1 cellular context compared by ENCODE assay signal in genomic region chr11:111358038-111359001, GRCh38.
TF ChIP-seq lines count a peak whose summit lies in the region.

No MANE protein-coding gene starts in this region.

TF ChIP-seq in K562, 482 proteins besides CTCF, POLR2A, EP300 and RAD21:
- TF ChIP-seq RBM17 (IDR thresholded peaks at IDR 0.05; ENCODE audit: borderline replicate concordance, low read depth, low read length) (no peak), ZBTB43 (CRISPR knock-in tag; IDR thresholded peaks at IDR 0.05) (peak; percentile 90), ZNF407 (IDR thresholded peaks at IDR 0.05; ENCODE audit: low read depth) (no peak)
